ENCODE assay signal across 20 cellular contexts in the genomic region with DNA sequence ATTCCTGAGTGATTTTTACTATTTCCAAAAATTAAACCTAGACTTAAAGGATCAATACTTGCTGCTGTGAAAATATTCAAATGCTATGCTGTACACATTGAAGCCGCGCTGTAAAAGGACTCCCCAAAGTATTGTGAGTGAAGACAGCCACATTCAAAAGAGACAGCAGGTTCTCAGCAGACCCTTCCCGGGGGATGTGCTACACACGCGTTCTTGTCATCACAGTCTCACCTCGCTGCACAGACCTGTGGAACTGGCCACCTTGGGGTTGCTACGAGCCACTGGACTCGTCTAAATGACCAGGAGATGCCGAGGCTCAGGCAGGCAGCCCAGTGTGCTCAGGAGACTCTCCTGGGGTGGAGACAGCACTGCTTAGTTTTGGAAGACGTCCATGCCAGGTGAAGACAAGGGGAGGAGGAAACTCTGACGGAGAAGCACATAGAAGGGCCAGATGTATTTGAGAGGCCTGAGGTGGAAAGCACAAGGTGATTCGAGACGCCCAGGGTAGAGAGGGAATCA.
DNase-seq lines count a peak whose midpoint lies in the region; ATAC-seq and TF ChIP-seq lines count a peak whose summit lies in the region.
"Had no signal": no experiment of that assay in that cellular context is flagged by ENCODE, and none has a peak within 500 bp of the region (broad histone marks: within the 10 kb centered on the region; RNA-seq: fewer than 3 reads in every experiment).

No MANE protein-coding gene starts in this region.

- H3K23ac ChIP-seq in neuronal stem cell (ENCODE audit: low read depth, low read length, poor library complexity) (no peak overlapping the region), H9 (ENCODE audit: insufficient read length, low read depth, low read length) (no peak overlapping the region)

- peaks cover 0 to 3% (median 0%) of the 10 kb centered on the region in 3 experiments for H3K27me3 ChIP-seq in neuronal stem cell (ENCODE audit: control insufficient read depth in 3 of 3, insufficient read depth in 3 of 3, low read depth in 1 of 3, low read length in 3 of 3)
- peaks cover 0 to 13% (median 0%) of the 10 kb centered on the region in 7 donors for H3K27me3 ChIP-seq in spleen (replicated peaks in 1 of 7)
- no peaks in the 10 kb centered on the region for H3K27me3 ChIP-seq in H9 (ENCODE audit: insufficient read depth, low read length)

- H3K9me3 ChIP-seq in neuronal stem cell (replicated peaks in 1 of 2; ENCODE audit: control insufficient read depth in 2 of 2, insufficient read depth in 1 of 2, low read depth in 1 of 2, low read length in 2 of 2) (no peaks in the 10 kb centered on the region), spleen (peaks cover 0 to 2% (median 0%) of the 10 kb centered on the region in 8 donors), H9 (ENCODE audit: control insufficient read depth, low read depth, low read length) (no peaks in the 10 kb centered on the region)

- H3K4me3 ChIP-seq in coronary artery (no peak overlapping the region), neuronal stem cell (ENCODE audit: low read length in 2 of 2) (no peak overlapping the region), spleen (no peak overlapping the region)
- H3K4me3 ChIP-seq: A549, GM23338 had no signal

- H3K18ac ChIP-seq in neuronal stem cell (ENCODE audit: low read length) (peak overlapping the region; percentile 21), H9 (ENCODE audit: insufficient read length, low read depth, low read length) (no peak overlapping the region)

- peaks cover 1% of the 10 kb centered on the region for H3K27me3 Mint-ChIP-seq in H9 (ENCODE audit: low read depth)

- no peaks in the 10 kb centered on the region for H3K79me2 ChIP-seq in H9 (ENCODE audit: insufficient read depth, low read length)

- H3K56ac ChIP-seq in H9 (ENCODE audit: insufficient read length, low read depth, low read length): no peak overlapping the region

- no peaks in the 10 kb centered on the region for H3K4me1 Mint-ChIP-seq in H9
- H3K4me1 Mint-ChIP-seq: CD4-positive, alpha-beta memory T cell; GM23338 had no signal

- H3K23me2 ChIP-seq in H9 (ENCODE audit: insufficient read length, low read depth, low read length, poor library complexity, severe bottlenecking): no peaks in the 10 kb centered on the region

- H3K27ac Mint-ChIP-seq in H9: no peak overlapping the region
- H3K27ac Mint-ChIP-seq: CD4-positive, alpha-beta memory T cell; GM23338 had no signal

- H3K9me3 Mint-ChIP-seq in H9: peaks cover 10% of the 10 kb centered on the region in 2 experiments; a peak in 4 of 5 replicates

- no peak overlapping the region for H4K5ac ChIP-seq in H9 (ENCODE audit: insufficient read length, low read depth, low read length)

- H2AK5ac ChIP-seq in neuronal stem cell (ENCODE audit: low read depth, low read length) (no peak overlapping the region), H9 (ENCODE audit: insufficient read length, low read length) (no peak overlapping the region)

- no peak overlapping the region for H2BK20ac ChIP-seq in H9 (ENCODE audit: low read depth, low read length, poor library complexity, severe bottlenecking)

- H2BK120ac ChIP-seq in neuronal stem cell (ENCODE audit: low read depth, low read length) (no peak overlapping the region), H9 (ENCODE audit: low read depth, low read length, poor library complexity, severe bottlenecking) (no peak overlapping the region)

- H3K4ac ChIP-seq in neuronal stem cell (ENCODE audit: low read length): no peak overlapping the region
- no peak overlapping the region for H3K4ac ChIP-seq in H9 (ENCODE audit: low read depth, low read length)

- no peak overlapping the region for H2AFZ ChIP-seq in neuronal stem cell (ENCODE audit: low read length)
- H2AFZ ChIP-seq in H9 (ENCODE audit: low read length): no peak overlapping the region
- H2AFZ ChIP-seq: GM23338 had no signal

- TF ChIP-seq CTCF in coronary artery (IDR thresholded peaks at IDR 0.05) (no peak), spleen (IDR thresholded peaks at IDR 0.05 in 8 of 11, conservative IDR thresholded peaks at IDR 0.05 in 3 of 11) (no peak), H9 (conservative IDR thresholded peaks at IDR 0.05) (no peak)

- H3T11ph ChIP-seq in H9 (ENCODE audit: low read length): no peak overlapping the region

- no peak overlapping the region for H4K8ac ChIP-seq in neuronal stem cell (ENCODE audit: low read depth, low read length)
- H4K8ac ChIP-seq in H9 (replicated peaks; ENCODE audit: insufficient read length, low read depth, low read length): no peak overlapping the region

- H3K14ac ChIP-seq in neuronal stem cell (ENCODE audit: low read length): peak overlapping the region; percentile 47
- H3K14ac ChIP-seq in H9 (ENCODE audit: insufficient read depth, low read length): no peak overlapping the region

- peak; percentile 46 for DNase-seq in activated effector memory CD4-positive, alpha-beta T cell treated with anti-CD3 and anti-CD28 coated beads, Interleukin-2, amount 50 U/mL, for 16 hours
- no peak for DNase-seq in activated effector memory CD4-positive, alpha-beta T cell treated with Interleukin-2 at 50 U/mL for 16 hours
- peak; percentile 70 for DNase-seq in coronary artery (ENCODE audit: low spot score)
- no peak for DNase-seq in neuronal stem cell (ENCODE audit: low spot score)
- DNase-seq in spleen: peak; percentile 59
- no peak for DNase-seq in H9
- DNase-seq: 8988T; ACHN; AML-193; Calu3; CD4-positive, alpha-beta memory T cell; COR-L47; DMS53; DMS79 treated with DMSO at 0.1 percent for 48 hours; GF-D8; HCEC 1CT had no signal

- H3K4me2 ChIP-seq in neuronal stem cell (ENCODE audit: insufficient read depth, low read length, poor library complexity, severe bottlenecking) (no peak overlapping the region), H9 (ENCODE audit: insufficient read depth, insufficient read length, low read length) (no peak overlapping the region)
- H3K4me2 ChIP-seq: A549, GM23338 had no signal

- no peak overlapping the region for H2BK15ac ChIP-seq in neuronal stem cell (ENCODE audit: low read length)
- H2BK15ac ChIP-seq in H9 (ENCODE audit: low read depth, low read length): no peak overlapping the region

- intact Hi-C loops in spleen (cut with DNase I; ENCODE audit: low total_unique reads): no loop called here

- no peak overlapping the region for H4K91ac ChIP-seq in neuronal stem cell (ENCODE audit: low read depth, low read length, poor library complexity)
- no peak overlapping the region for H4K91ac ChIP-seq in H9 (ENCODE audit: insufficient read length, low read depth, low read length)

- H2BK12ac ChIP-seq in neuronal stem cell (ENCODE audit: low read length): no peak overlapping the region
- no peak overlapping the region for H2BK12ac ChIP-seq in H9 (ENCODE audit: insufficient read length, low read depth, low read length)

- no peak for ATAC-seq in HG03280 (IDR thresholded peaks at IDR 0.05; ENCODE audit: unreplicated experiment)
- no peak for ATAC-seq in HG02623 (IDR thresholded peaks at IDR 0.05; ENCODE audit: unreplicated experiment)
- ATAC-seq: A549 had no signal

- no CpG with 5 or more reads among the region's 13 CpGs for WGBS in neuronal stem cell (ENCODE audit: extremely low coverage in 2 of 2, insufficient read length in 2 of 2, insufficient replicate concordance in 1 of 2), 2 donors
- WGBS in spleen, 5 donors: 73 to 86% (median 78%) methylated on average over 13 of the region's 13 CpGs
- no CpG with 5 or more reads among the region's 13 CpGs for WGBS in H9 (ENCODE audit: extremely low coverage, insufficient read length, low lambda C conversion rate)

- H3K79me1 ChIP-seq in neuronal stem cell (ENCODE audit: low read depth, low read length) (no peaks in the 10 kb centered on the region), H9 (ENCODE audit: insufficient read depth, low read depth, low read length, poor library complexity, severe bottlenecking) (no peaks in the 10 kb centered on the region)

- H3K4me1 ChIP-seq in neuronal stem cell (ENCODE audit: control insufficient read depth in 2 of 2, insufficient read depth in 1 of 2, low read depth in 1 of 2, low read length in 2 of 2): no peaks in the 10 kb centered on the region
- no peaks in the 10 kb centered on the region for H3K4me1 ChIP-seq in spleen
- no peaks in the 10 kb centered on the region for H3K4me1 ChIP-seq in H9 (ENCODE audit: insufficient read depth, low read length)
- H3K4me1 ChIP-seq: A549 had no signal

- no peak overlapping the region for H3K9ac ChIP-seq in neuronal stem cell (ENCODE audit: low read depth, low read length, poor library complexity)
- H3K9ac ChIP-seq in H9 (ENCODE audit: extremely low read depth, insufficient read length, low read length): no peak overlapping the region

- H3K36me3 Mint-ChIP-seq in H9 (ENCODE audit: insufficient read depth in 1 of 3, low read depth in 3 of 3): peaks cover 0 to 4% (median 0%) of the 10 kb centered on the region in 3 experiments; a peak in 2 of 7 replicates
- H3K36me3 Mint-ChIP-seq: CD4-positive, alpha-beta memory T cell had no signal

- H3K27ac ChIP-seq in coronary artery: no peak overlapping the region
- no peak overlapping the region for H3K27ac ChIP-seq in neuronal stem cell (replicated peaks; ENCODE audit: low read length)
- H3K27ac ChIP-seq in spleen: no peak overlapping the region
- no peak overlapping the region for H3K27ac ChIP-seq in H9 (ENCODE audit: insufficient read length, low read depth, low read length)
- H3K27ac ChIP-seq: A549 had no signal

- no peaks in the 10 kb centered on the region for H3K36me3 ChIP-seq in neuronal stem cell (replicated peaks in 1 of 2; ENCODE audit: control insufficient read depth in 2 of 2, insufficient read depth in 2 of 2, low read length in 2 of 2)
- H3K36me3 ChIP-seq in spleen: no peaks in the 10 kb centered on the region

- H4K20me1 ChIP-seq in H9 (ENCODE audit: control insufficient read depth, insufficient read depth, insufficient read length): no peaks in the 10 kb centered on the region

- H2BK5ac ChIP-seq in neuronal stem cell (ENCODE audit: low read length): no peak overlapping the region
- no peak overlapping the region for H2BK5ac ChIP-seq in H9 (ENCODE audit: insufficient read length, low read length)

- no peak for TF ChIP-seq POLR2A in spleen (IDR thresholded peaks at IDR 0.05)

- no peak overlapping the region for H3K4me3 Mint-ChIP-seq in H9
- H3K4me3 Mint-ChIP-seq: GM23338 had no signal

Comparison
In these comparisons a context has a peak if more than half of its experiments do, and no peak if none do; other contexts are left out.
1. DNase-seq: peak in activated effector memory CD4-positive, alpha-beta T cell treated with anti-CD3 and anti-CD28 coated beads, Interleukin-2, amount 50 U/mL, for 16 hours (single experiment), coronary artery (single experiment) and spleen (single experiment); none in activated effector memory CD4-positive, alpha-beta T cell treated with Interleukin-2 at 50 U/mL for 16 hours (single experiment), neuronal stem cell (single experiment) and H9 (single experiment).